9 cellular contexts compared by ENCODE assay signal in genomic region chr1:16026723-16027484, GRCh38. TPM values are rescaled to one million over a fixed set of nuclear protein-coding genes. Genes with fewer than 3 reads are reported as not detected.
DNase-seq lines count a peak whose midpoint lies in the region; ATAC-seq, FAIRE-seq and TF ChIP-seq lines count a peak whose summit lies in the region.
"Had no signal": no experiment of that assay in that cellular context is flagged by ENCODE, and none has a peak within 500 bp of the region (broad histone marks: within the 10 kb centered on the region; RNA-seq: fewer than 3 reads in every experiment).

No MANE protein-coding gene starts in this region.

- no peaks in the 10 kb centered on the region for H3K79me2 ChIP-seq in KMS-11 (ENCODE audit: insufficient read depth, low read depth)

- H3K4me2 ChIP-seq in A549, result peak overlapping the region; percentile 36; the same call in 2 of the 3 replicates
- H3K4me2 ChIP-seq in KMS-11, result peak overlapping the region; percentile 66

- TF ChIP-seq CTCF in A549 (IDR thresholded peaks at IDR 0.05), result no peak
- TF ChIP-seq CTCF in KMS-11 (conservative IDR thresholded peaks at IDR 0.05; ENCODE audit: low read depth, low read length), result no peak
- TF ChIP-seq CTCF in GM10266 (IDR thresholded peaks at IDR 0.05; ENCODE audit: control insufficient read depth, insufficient read depth, low read depth, missing control alignments), result no peak

- H3K36me3 ChIP-seq in KMS-11 (ENCODE audit: insufficient read depth) (no peaks in the 10 kb centered on the region), muscle layer of colon (ENCODE audit: insufficient read depth, low read length) (no peaks in the 10 kb centered on the region)

- H3K27ac ChIP-seq in A549 (no peak overlapping the region), KMS-11 (no peak overlapping the region), muscle layer of colon (ENCODE audit: low read depth, low read length) (peak overlapping the region; percentile 14)

- CTCF ChIA-PET in A549 (lab: Yijun Ruan, JAX), result interaction anchor here (1.4 kb wide), 1 partner anchor 16 kb away, joined by 3 read pairs; no protein-coding TSS in a partner anchor

- no peaks in the 10 kb centered on the region for H3K9me3 Mint-ChIP-seq in activated naive CD8-positive, alpha-beta T cell treated with anti-CD3 and anti-CD28 coated beads, Interleukin-2, amount 10 ng/mL, durations not matched to agents 7 days and 5 days

- ATAC-seq in A549 (no peak; a peak in 1 of 6 replicates), GM18511 (IDR thresholded peaks at IDR 0.05; ENCODE audit: unreplicated experiment) (no peak)
- peak; percentile 24 for ATAC-seq in activated naive CD8-positive, alpha-beta T cell treated with anti-CD3 and anti-CD28 coated beads, Interleukin-2, amount 10 ng/mL, durations not matched to agents 7 days and 5 days (ENCODE audit: low read depth)

- H3K9ac ChIP-seq in KMS-11 (no peak overlapping the region), muscle layer of colon (ENCODE audit: low read length) (no peak overlapping the region)

- no peak for FAIRE-seq in A549 (lab: Jason Lieb, UNC)

- H3K27me3 Mint-ChIP-seq in activated naive CD8-positive, alpha-beta T cell treated with anti-CD3 and anti-CD28 coated beads, Interleukin-2, amount 10 ng/mL, durations not matched to agents 7 days and 5 days, result peaks cover 11% of the 10 kb centered on the region

- H3K4me1 Mint-ChIP-seq in activated naive CD8-positive, alpha-beta T cell treated with anti-CD3 and anti-CD28 coated beads, Interleukin-2, amount 10 ng/mL, durations not matched to agents 7 days and 5 days, result no peaks in the 10 kb centered on the region

- no peaks in the 10 kb centered on the region for H3K4me1 ChIP-seq in A549
- H3K4me1 ChIP-seq in KMS-11 (ENCODE audit: low read depth, poor library complexity, severe bottlenecking), result peaks cover 15% of the 10 kb centered on the region
- H3K4me1 ChIP-seq in muscle layer of colon (ENCODE audit: insufficient read depth, low read length), result peaks cover 10% of the 10 kb centered on the region

- no peak for DNase-seq in A549 (ENCODE audit: low read depth in 1 of 2, low spot score in 1 of 2)
- no peak for DNase-seq in activated naive CD8-positive, alpha-beta T cell treated with anti-CD3 and anti-CD28 coated beads, Interleukin-2, amount 10 ng/mL, durations not matched to agents 7 days and 5 days
- DNase-seq in GM10266 (ENCODE audit: extremely low spot score), result no peak
- no peak for DNase-seq in LoVo (ENCODE audit: low spot score)
- no peak for DNase-seq in COLO668 (lab: John Stamatoyannopoulos, UW; ENCODE audit: unreplicated experiment)
- DNase-seq: NCI-H345 had no signal

- TF ChIP-seq RAD21 in A549 (conservative IDR thresholded peaks at IDR 0.05 in 1 of 2, IDR thresholded peaks at IDR 0.05 in 1 of 2), result no peak

- no peak overlapping the region for H3K4me3 ChIP-seq in A549
- no peak overlapping the region for H3K4me3 ChIP-seq in KMS-11 (IDR thresholded peaks at IDR 0.05; ENCODE audit: insufficient read depth, low read depth, low read length)
- H3K4me3 ChIP-seq in muscle layer of colon (ENCODE audit: low read depth in 1 of 2, low read length in 2 of 2), result peak overlapping the region; percentile 20 to 43

- H3K9me3 ChIP-seq in A549 (no peaks in the 10 kb centered on the region), muscle layer of colon (ENCODE audit: low read length) (no peaks in the 10 kb centered on the region)

- peaks cover 10% of the 10 kb centered on the region; the same call in 1 of the 2 replicates for H3K27me3 ChIP-seq in KMS-11 (ENCODE audit: insufficient read depth, low read depth)
- no peaks in the 10 kb centered on the region for H3K27me3 ChIP-seq in muscle layer of colon (ENCODE audit: control insufficient read depth in 1 of 2, insufficient read depth in 2 of 2, low read length in 2 of 2)

- peak overlapping the region; percentile 18 for H2AFZ ChIP-seq in KMS-11 (ENCODE audit: low read depth)

- no peak for TF ChIP-seq POLR2A in A549 (IDR thresholded peaks at IDR 0.05; ENCODE audit: low read length)

- H4K20me1 ChIP-seq in KMS-11 (ENCODE audit: insufficient read depth), result no peaks in the 10 kb centered on the region

- no peak for TF ChIP-seq EP300 in A549 (IDR thresholded peaks at IDR 0.05)

- no peaks in the 10 kb centered on the region for H3K36me3 Mint-ChIP-seq in activated naive CD8-positive, alpha-beta T cell treated with anti-CD3 and anti-CD28 coated beads, Interleukin-2, amount 10 ng/mL, durations not matched to agents 7 days and 5 days

- H3K27ac Mint-ChIP-seq in activated naive CD8-positive, alpha-beta T cell treated with anti-CD3 and anti-CD28 coated beads, Interleukin-2, amount 10 ng/mL, durations not matched to agents 7 days and 5 days, result no peak overlapping the region

- POLR2A ChIA-PET in A549 (lab: Yijun Ruan, JAX), result no interaction called here
- POLR2A ChIA-PET in activated naive CD8-positive, alpha-beta T cell treated with anti-CD3 and anti-CD28 coated beads, Interleukin-2, amount 10 ng/mL, durations not matched to agents 7 days and 5 days (lab: Charles Lee), result no interaction called here

- H3K4me3 Mint-ChIP-seq in activated naive CD8-positive, alpha-beta T cell treated with anti-CD3 and anti-CD28 coated beads, Interleukin-2, amount 10 ng/mL, durations not matched to agents 7 days and 5 days, result no peak overlapping the region

- 93% methylated on average over 6 of the region's 33 CpGs for WGBS in A549 (ENCODE audit: missing lambda C conversion rate)

TF ChIP-seq in A549, 52 proteins besides CTCF, POLR2A, EP300 and RAD21 (continues in another document):
- no peak for TF ChIP-seq HOXB13 (CRISPR knock-in tag; IDR thresholded peaks at IDR 0.05; ENCODE audit: low read depth)
- TF ChIP-seq CEBPB (IDR thresholded peaks at IDR 0.05), result no peak
- no peak for TF ChIP-seq ZSCAN20 (CRISPR knock-in tag; IDR thresholded peaks at IDR 0.05)

RNA-seq across cellular contexts. Expression of gene CLCNKA, which starts 5.1 kb away (rescaled TPM):
- polyA plus RNA-seq in A549 (2011; rRNA removed) (not detected in 2 replicates), A549 (2017; fragmentation: RNase III; extraction: RNeasy Plus Mini Kit Qiagen cat#74134 plus additional on column Dnase treatment) (0.05 to 0.07 TPM (median 0.06 TPM) in 3 replicates)
- polyA plus RNA-seq in A549 (2012; cell fraction: cytosol; rRNA removed), result 0.01 TPM in 1 of 2 replicates, not detected in the other
- polyA plus RNA-seq in A549 (2012; cell fraction: nucleus; rRNA removed), result 0.12 and 0.26 TPM in 2 replicates
- not detected in 2 replicates for polyA minus RNA-seq in A549 (2011; rRNA and poly(A)+ RNA removed)
- total RNA-seq in activated naive CD8-positive, alpha-beta T cell treated with anti-CD3 and anti-CD28 coated beads, Interleukin-2, amount 10 ng/mL, durations not matched to agents 7 days and 5 days, result not detected

RNA-seq across cellular contexts. Expression of gene HSPB7, which starts 9.1 kb away (rescaled TPM):
- not detected in 2 replicates for polyA plus RNA-seq in A549 (2011; rRNA removed)
- polyA plus RNA-seq in A549 (2012; cell fraction: cytosol; rRNA removed), result not detected in 2 replicates
- not detected in 2 replicates for polyA plus RNA-seq in A549 (2012; cell fraction: nucleus; rRNA removed)
- polyA plus RNA-seq in A549 (2017; fragmentation: RNase III; extraction: RNeasy Plus Mini Kit Qiagen cat#74134 plus additional on column Dnase treatment), result not detected in 3 replicates
- not detected in 2 replicates for polyA minus RNA-seq in A549 (2011; rRNA and poly(A)+ RNA removed)
- not detected for total RNA-seq in activated naive CD8-positive, alpha-beta T cell treated with anti-CD3 and anti-CD28 coated beads, Interleukin-2, amount 10 ng/mL, durations not matched to agents 7 days and 5 days

RNA-seq across cellular contexts. Expression of gene CLCNKB, which starts 16.7 kb away (rescaled TPM):
- 0.11 and 0.14 TPM in 2 replicates for polyA plus RNA-seq in A549 (2011; rRNA removed)
- 0.04 and 0.07 TPM in 2 replicates for polyA plus RNA-seq in A549 (2012; cell fraction: cytosol; rRNA removed)
- polyA plus RNA-seq in A549 (2012; cell fraction: nucleus; rRNA removed), result 0.39 and 0.41 TPM in 2 replicates
- polyA plus RNA-seq in A549 (2017; fragmentation: RNase III; extraction: RNeasy Plus Mini Kit Qiagen cat#74134 plus additional on column Dnase treatment), result 0.07 to 0.18 TPM (median 0.08 TPM) in 3 replicates
- not detected in 2 replicates for polyA minus RNA-seq in A549 (2011; rRNA and poly(A)+ RNA removed)
- not detected for total RNA-seq in activated naive CD8-positive, alpha-beta T cell treated with anti-CD3 and anti-CD28 coated beads, Interleukin-2, amount 10 ng/mL, durations not matched to agents 7 days and 5 days

RNA-seq across cellular contexts. Expression of gene SRARP, which starts 22.9 kb away (rescaled TPM):
- polyA plus RNA-seq in A549 (2011; rRNA removed) (not detected in 2 replicates), A549 (2017; fragmentation: RNase III; extraction: RNeasy Plus Mini Kit Qiagen cat#74134 plus additional on column Dnase treatment) (0.03 TPM in 1 of 3 replicates, not detected in the others)
- polyA plus RNA-seq in A549 (2012; cell fraction: cytosol; rRNA removed), result not detected in 2 replicates
- polyA plus RNA-seq in A549 (2012; cell fraction: nucleus; rRNA removed), result 0.02 TPM in 1 of 2 replicates, not detected in the other
- not detected in 2 replicates for polyA minus RNA-seq in A549 (2011; rRNA and poly(A)+ RNA removed)
- total RNA-seq in activated naive CD8-positive, alpha-beta T cell treated with anti-CD3 and anti-CD28 coated beads, Interleukin-2, amount 10 ng/mL, durations not matched to agents 7 days and 5 days, result not detected

RNA-seq across cellular contexts. Expression of gene FAM131C, which starts 46.5 kb away (rescaled TPM):
- polyA plus RNA-seq in A549 (2011; rRNA removed) (2.3 and 2.9 TPM in 2 replicates), A549 (2017; fragmentation: RNase III; extraction: RNeasy Plus Mini Kit Qiagen cat#74134 plus additional on column Dnase treatment) (5.9 to 6.7 TPM (median 6.3 TPM) in 3 replicates)
- 6.0 and 9.1 TPM in 2 replicates for polyA plus RNA-seq in A549 (2012; cell fraction: cytosol; rRNA removed)
- 5.6 and 8.7 TPM in 2 replicates for polyA plus RNA-seq in A549 (2012; cell fraction: nucleus; rRNA removed)
- polyA minus RNA-seq in A549 (2011; rRNA and poly(A)+ RNA removed), result 6.3 and 8.5 TPM in 2 replicates
- 1 to 10 TPM; 3.3 to 4.1 TPM for total RNA-seq in activated naive CD8-positive, alpha-beta T cell treated with anti-CD3 and anti-CD28 coated beads, Interleukin-2, amount 10 ng/mL, durations not matched to agents 7 days and 5 days

Comparison
In these comparisons a context has a peak if more than half of its experiments do, and no peak if none do; other contexts are left out.
1. H3K4me3 ChIP-seq: peak in muscle layer of colon (2 of 2); none in A549 (single experiment) and KMS-11 (single experiment).